In genomic region chr7:98282727-98283126, GRCh38 we compare ENCODE assay signal across 8 cellular contexts. TPM values are rescaled to one million over a fixed set of nuclear protein-coding genes. Genes with fewer than 3 reads are reported as not detected.
DNase-seq lines count a peak whose midpoint lies in the region; ATAC-seq and TF ChIP-seq lines count a peak whose summit lies in the region.

No MANE protein-coding gene starts in this region.

- DNase-seq in AG04449 (ENCODE audit: low read depth, low spot score) (no peak), Karpas-422 (no peak), myocyte (ENCODE audit: low read depth) (peak; percentile 35), SHP77 (lab: John Stamatoyannopoulos, UW) (no peak)
- no peak for DNase-seq in stimulated activated CD4-positive, alpha-beta T cell treated with anti-CD3 and anti-CD28 coated beads, Interleukin-1b, Interleukin-23, amount 100 ng/mL, for 48 hours

- CTCF ChIA-PET in AG04449 (lab: Yijun Ruan, JAX), result interaction anchor here (1.4 to 4.2 kb wide), 2 partner anchors 118 to 121 kb away, joined by 3 to 18 read pairs; partner anchors contain the start of gene BAIAP2L1

- no peaks in the 10 kb centered on the region for H3K36me3 ChIP-seq in Karpas-422 (ENCODE audit: insufficient read depth, low read length)

- H3K4me3 ChIP-seq in AG04449 (ENCODE audit: low read depth, low read length), result peak overlapping the region; percentile 83
- peak overlapping the region; percentile 73; the same call in 1 of the 2 replicates for H3K4me3 ChIP-seq in Karpas-422 (ENCODE audit: low read length)

- H3K4me1 ChIP-seq in Karpas-422 (ENCODE audit: low read length), result peaks cover 18% of the 10 kb centered on the region

- POLR2A ChIA-PET in AG04449 (lab: Yijun Ruan, JAX), result no interaction called here

- no peaks in the 10 kb centered on the region for H3K9me2 ChIP-seq in Karpas-422 (replicated peaks; ENCODE audit: insufficient read depth, low read length)

- TF ChIP-seq CTCF in AG04449 (IDR thresholded peaks at IDR 0.05; ENCODE audit: insufficient read depth, low read length, missing control alignments), result no peak

- peak overlapping the region; percentile 81 for H3K4me2 ChIP-seq in Karpas-422 (ENCODE audit: low read depth, low read length, poor library complexity, severe bottlenecking)

- no peak overlapping the region for H3K27ac ChIP-seq in Karpas-422 (ENCODE audit: low read length)
- H3K27ac ChIP-seq in cingulate gyrus (ENCODE audit: low read depth, low read length), result peak overlapping the region; percentile 83

- no peak overlapping the region for H3K9ac ChIP-seq in Karpas-422 (ENCODE audit: low read length)

- no peaks in the 10 kb centered on the region for H3K27me3 ChIP-seq in Karpas-422 (ENCODE audit: low read length)

- H2AFZ ChIP-seq in Karpas-422 (ENCODE audit: low read length), result no peak overlapping the region

- no peaks in the 10 kb centered on the region for H3K79me2 ChIP-seq in Karpas-422 (ENCODE audit: low read length)

- ATAC-seq in GM21515 (IDR thresholded peaks at IDR 0.05; ENCODE audit: unreplicated experiment), result no peak
- ATAC-seq in HG03378 (IDR thresholded peaks at IDR 0.05; ENCODE audit: unreplicated experiment), result no peak

- peaks cover 13% of the 10 kb centered on the region for H4K20me1 ChIP-seq in Karpas-422 (ENCODE audit: insufficient read depth, low read depth, low read length)

- no peaks in the 10 kb centered on the region for H3K9me3 ChIP-seq in Karpas-422 (ENCODE audit: low read length)

RNA-seq across cellular contexts. Expression of gene BRI3, which starts 1.2 kb away (rescaled TPM):
- 26.6 and 34.7 TPM in 2 replicates for total RNA-seq in Karpas-422 (2014; rRNA removed; shearing (Covaris generic); ENCODE audit: low replicate concordance)
- 73.8 and 101 TPM in 2 replicates for total RNA-seq in myocyte
- polyA plus RNA-seq in myocyte (2012), result 561 TPM

RNA-seq across cellular contexts. Expression of gene TECPR1, which starts 30.7 kb away (rescaled TPM):
- 28.4 and 30.7 TPM in 2 replicates for total RNA-seq in Karpas-422 (2014; rRNA removed; shearing (Covaris generic); ENCODE audit: low replicate concordance)
- 62.5 and 108 TPM in 2 replicates for total RNA-seq in myocyte
- 35.7 TPM for polyA plus RNA-seq in myocyte (2012)
